Comparison of ENCODE assay signal across 34 cellular contexts in genomic region chr11:113985906-113986305, GRCh38. TPM values are rescaled to one million over a fixed set of nuclear protein-coding genes. Genes with fewer than 3 reads are reported as not detected.
"Had no signal": no experiment of that assay in that cellular context is flagged by ENCODE, and none has a peak within 500 bp of the region (broad histone marks: within the 10 kb centered on the region; RNA-seq: fewer than 3 reads in every experiment).

No MANE protein-coding gene starts in this region.

- ATAC-seq: activated CD8-positive, alpha-beta T cell treated with anti-CD3 and anti-CD28 coated beads for 36 hours; activated naive CD4-positive, alpha-beta T cell treated with anti-CD3 and anti-CD28 coated beads, Interleukin-2, amount 50 U/mL, for 72 hours; activated T-cell treated with anti-CD3 and anti-CD28 coated beads, Interleukin-2, amount 50 U/mL, for 4 hours; activated T-cell treated with anti-CD3 and anti-CD28 coated beads, Interleukin-2, amount 50 U/mL, for 72 hours; activated T-helper 17 cell treated with anti-CD3 and anti-CD28 coated beads, Interleukin-2, amount 50 U/mL, for 72 hours; body of pancreas had no signal

- DNase-seq: activated B cell treated with CpG ODN at 0.5 μM for 24 hours; activated CD4-positive, alpha-beta memory T cell treated with anti-CD3 and anti-CD28 coated beads for 36 hours; activated CD4-positive, alpha-beta T cell treated with anti-CD3 and anti-CD28 coated beads for 4 hours; activated CD4-positive, alpha-beta T cell treated with anti-CD3 and anti-CD28 coated beads, Interleukin-2, amount 10 ng/mL, durations not matched to agents 24 days and 14 days; activated CD4-positive, CD25-positive, alpha-beta regulatory T cell treated with anti-CD3 and anti-CD28 coated beads, Interleukin-2, amount 50 U/mL, for 72 hours; activated CD8-positive, alpha-beta memory T cell treated with anti-CD3 and anti-CD28 coated beads, Interleukin-2, amount 50 U/mL, for 4 hours; activated CD8-positive, alpha-beta T cell treated with anti-CD3 and anti-CD28 coated beads for 36 hours; activated gamma-delta T cell treated with Interleukin-2 at 50 U/mL for 16 hours; activated naive CD4-positive, alpha-beta T cell; activated naive CD4-positive, alpha-beta T cell treated with anti-CD3 and anti-CD28 coated beads for 36 hours; activated naive CD4-positive, alpha-beta T cell treated with anti-CD3 and anti-CD28 coated beads, Interleukin-2, amount 50 U/mL, for 16 hours; activated naive CD8-positive, alpha-beta T cell treated with anti-CD3 and anti-CD28 coated beads for 36 hours; activated T-cell treated with anti-CD3 and anti-CD28 coated beads for 4 hours; activated T-cell treated with anti-CD3 and anti-CD28 coated beads, Interleukin-2, amount 50 U/mL, for 1 hour; activated T-cell treated with anti-CD3 and anti-CD28 coated beads, Interleukin-2, amount 50 U/mL, for 4 hours; activated T-cell treated with anti-CD3 and anti-CD28 coated beads, Interleukin-2, amount 50 U/mL, for 72 hours; adrenal gland; amniotic stem cell; aorta; body of pancreas; brain microvascular endothelial cell; central memory CD4-positive, alpha-beta T cell; SW 1271; T-helper 1 cell; T-helper 2 cell; T-helper 9 cell had no signal

- H3K27ac ChIP-seq: adrenal gland, body of pancreas, brain microvascular endothelial cell, breast epithelium, VCaP had no signal

RNA-seq across cellular contexts. Expression of gene HTR3A, which starts 11.0 kb away (rescaled TPM):
- total RNA-seq: activated CD4-positive, alpha-beta memory T cell treated with anti-CD3 and anti-CD28 coated beads for 36 hours; activated CD4-positive, alpha-beta T cell treated with anti-CD3 and anti-CD28 coated beads, Interleukin-2, amount 10 ng/mL, durations not matched to agents 24 days and 14 days; activated CD8-positive, alpha-beta memory T cell treated with anti-CD3 and anti-CD28 coated beads for 36 hours; activated CD8-positive, alpha-beta T cell treated with anti-CD3 and anti-CD28 coated beads for 36 hours; activated naive CD4-positive, alpha-beta T cell treated with anti-CD3 and anti-CD28 coated beads for 36 hours; activated naive CD4-positive, alpha-beta T cell treated with anti-CD3 and anti-CD28 coated beads, Interleukin-2, amount 50 U/mL, for 72 hours; activated naive CD8-positive, alpha-beta T cell treated with anti-CD3 and anti-CD28 coated beads for 36 hours; activated T-cell treated with anti-CD3 and anti-CD28 coated beads, Interleukin-2, amount 50 U/mL, for 4 hours; activated T-cell treated with anti-CD3 and anti-CD28 coated beads, Interleukin-2, amount 50 U/mL, for 72 hours; activated T-helper 1 cell treated with anti-CD3 and anti-CD28 coated beads, Interleukin-12 subunit alpha, Interleukin-12 subunit beta, Interleukin-2, Interleukin-4 antibody, amounts not matched to agents 30 ng/mL and 10 ng/mL and 1 ng/mL, durations not matched to agents 14 hours and 24 hours and 36 hours; activated T-helper 17 cell treated with anti-CD3 and anti-CD28 coated beads, Interleukin-2, amount 50 U/mL, for 72 hours; aorta; astrocyte; cerebellum had no signal
